ENCODE assay signal across 19 cellular contexts in the genomic region with DNA sequence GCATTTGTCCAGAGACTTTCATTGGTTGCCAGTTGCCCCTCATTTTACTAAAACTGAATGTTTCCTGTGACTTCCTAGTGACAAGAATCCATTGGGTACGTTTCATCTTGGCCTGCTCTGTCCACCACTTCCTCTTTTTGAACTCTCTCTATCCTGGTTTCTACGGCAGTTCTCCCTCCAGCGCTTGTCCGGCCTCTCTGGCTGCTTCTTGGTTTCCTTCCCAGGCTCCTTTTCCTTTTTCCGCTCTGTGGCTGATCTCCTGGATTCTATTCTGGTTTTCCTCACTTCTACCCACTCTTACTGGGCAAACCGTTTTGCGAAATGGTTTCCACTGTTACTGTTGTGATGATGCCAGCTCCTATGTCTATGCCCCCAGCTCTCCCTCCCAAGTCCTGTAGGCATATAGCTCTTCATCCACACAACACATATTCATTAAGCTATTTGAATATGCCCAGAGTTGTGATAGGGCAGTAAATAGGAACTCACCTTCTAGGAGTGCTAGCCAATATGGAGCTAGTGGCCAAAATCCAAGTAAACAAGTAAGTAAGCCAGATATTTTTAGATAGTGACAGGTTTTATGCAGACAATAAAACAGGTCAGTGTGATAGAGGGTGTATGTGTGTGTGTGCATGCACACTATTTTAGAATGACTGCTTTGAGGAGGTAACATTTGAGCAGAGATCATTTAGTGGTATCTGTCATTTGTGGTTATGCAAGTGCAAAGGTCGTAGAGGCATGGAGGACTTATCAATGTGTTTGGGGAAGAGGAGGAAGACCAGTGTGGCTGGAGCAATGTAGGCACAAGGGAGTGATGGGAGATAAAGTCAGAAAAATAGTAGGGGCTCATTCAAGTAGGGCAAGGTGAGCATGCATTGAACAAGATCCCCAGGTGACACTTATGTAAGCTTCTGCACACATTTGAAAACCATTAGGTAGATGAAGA. TPM values are rescaled to one million over a fixed set of nuclear protein-coding genes. Genes with fewer than 3 reads are reported as not detected.
DNase-seq lines count a peak whose midpoint lies in the region; ATAC-seq and TF ChIP-seq lines count a peak whose summit lies in the region.
"Had no signal": no experiment of that assay in that cellular context is flagged by ENCODE, and none has a peak within 500 bp of the region (broad histone marks: within the 10 kb centered on the region; RNA-seq: fewer than 3 reads in every experiment).

No MANE protein-coding gene starts in this region.

- TF ChIP-seq POLR2A in adrenal gland (IDR thresholded peaks at IDR 0.05) = no peak

- H3K27ac ChIP-seq in mucosa of rectum (ENCODE audit: low read depth in 2 of 2, low read length in 2 of 2) (peak overlapping the region; percentile 1 to 76), adrenal gland (peak overlapping the region in 1 of 5 donors; percentile 26)
- H3K27ac ChIP-seq: cardiac muscle cell had no signal

- no peak overlapping the region for H3K9ac ChIP-seq in mucosa of rectum (ENCODE audit: low read depth in 1 of 2, low read length in 2 of 2)

- no peak for TF ChIP-seq CTCF in adrenal gland (IDR thresholded peaks at IDR 0.05)

- H3K36me3 ChIP-seq in mucosa of rectum (ENCODE audit: control insufficient read depth in 2 of 2, insufficient read depth in 2 of 2, low read length in 2 of 2) (no peaks in the 10 kb centered on the region), adrenal gland (replicated peaks in 1 of 2) (no peaks in the 10 kb centered on the region)
- H3K36me3 ChIP-seq: cardiac muscle cell had no signal

- H3K9me3 ChIP-seq in mucosa of rectum (ENCODE audit: control insufficient read depth in 2 of 2, low read length in 2 of 2) = no peaks in the 10 kb centered on the region
- H3K9me3 ChIP-seq in adrenal gland (replicated peaks in 1 of 3) = no peaks in the 10 kb centered on the region

- H3K4me1 ChIP-seq in mucosa of rectum (ENCODE audit: control insufficient read depth in 2 of 2, insufficient read depth in 2 of 2, low read length in 2 of 2) (peaks cover 6 to 20% of the 10 kb centered on the region in 2 donors), adrenal gland (replicated peaks in 1 of 2) (peaks cover 0 to 4% of the 10 kb centered on the region in 2 donors)

- DNase-seq in CD1c-positive myeloid dendritic cell (ENCODE audit: extremely low spot score) = peak; percentile 28
- peak; percentile 90 for DNase-seq in NOMO-1 treated with DMSO at 0.1 percent for 48 hours (lab: John Stamatoyannopoulos, UW; ENCODE audit: unreplicated experiment)
- DNase-seq in cerebellar nuclear complex (lab: John Stamatoyannopoulos, UW) = peak; percentile 69 to 94
- DNase-seq in adrenal gland = no peak
- no peak for DNase-seq in epidermal melanocyte (ENCODE audit: insufficient read length, low spot score)
- no peak for DNase-seq in OCI-M2 (lab: John Stamatoyannopoulos, UW; ENCODE audit: unreplicated experiment)
- DNase-seq: ACHN; activated CD4-positive, alpha-beta T cell treated with anti-CD3 and anti-CD28 coated beads, Interleukin-2, amount 10 ng/mL, durations not matched to agents 24 days and 14 days; activated T-cell treated with anti-CD3 and anti-CD28 coated beads, Interleukin-2, amount 50 U/mL, for 1 hour; CD4-positive, CD25-positive, alpha-beta regulatory T cell; DMS79; effector memory CD4-positive, alpha-beta T cell; kidney; NCI-H1417; posterior cingulate gyrus; stimulated activated naive CD4-positive, alpha-beta T cell treated with Interleukin-2 at 50 U/mL for 16 hours had no signal

- H3K4me3 ChIP-seq in mucosa of rectum (ENCODE audit: low read length in 2 of 2) (no peak overlapping the region), adrenal gland (no peak overlapping the region)
- H3K4me3 ChIP-seq: cardiac muscle cell had no signal

- intact Hi-C loops in adrenal gland (cut with DNase I) = no loop called here

- H3K27me3 ChIP-seq in mucosa of rectum (ENCODE audit: control insufficient read depth in 2 of 2, insufficient read depth in 2 of 2, low read length in 2 of 2) (no peaks in the 10 kb centered on the region), adrenal gland (no peaks in the 10 kb centered on the region)
- H3K27me3 ChIP-seq: cardiac muscle cell had no signal

- 65 to 75% (median 74%) methylated on average over 8 of the region's 8 CpGs for WGBS in adrenal gland, 4 donors

- ATAC-seq in HG02623 (IDR thresholded peaks at IDR 0.05; ENCODE audit: unreplicated experiment) = no peak

RNA-seq across cellular contexts. Expression of a gene that starts 27.9 kb away (rescaled TPM):
- total RNA-seq in adrenal gland = 100 to 1,000 TPM in 7 of 8 donors, 10 to 100 TPM in 1; 94.7 to 275 (median 252) TPM
- polyA plus RNA-seq in adrenal gland = 10 to 100 TPM; 42.9 to 89.6 (median 51.3) TPM

RNA-seq across cellular contexts. Expression of a gene that starts 55.9 kb away (rescaled TPM):
- 1 to 10 TPM; 1.5 to 9.0 (median 3.9) TPM for total RNA-seq in adrenal gland
- polyA plus RNA-seq in adrenal gland = 10 to 100 TPM in 2 of 3 donors, 1 to 10 TPM in 1; 5.0 to 32.6 (median 27.9) TPM

Comparison
In these comparisons a context has a peak if more than half of its experiments do, and no peak if none do; other contexts are left out.
1. DNase-seq: peak in CD1c-positive myeloid dendritic cell (single experiment), NOMO-1 treated with DMSO at 0.1 percent for 48 hours (single experiment) and cerebellar nuclear complex (2 of 2); none in adrenal gland (0 of 7), epidermal melanocyte (single experiment) and OCI-M2 (single experiment).